Comparison of ENCODE assay signal across 9 cellular contexts in the genomic region with DNA sequence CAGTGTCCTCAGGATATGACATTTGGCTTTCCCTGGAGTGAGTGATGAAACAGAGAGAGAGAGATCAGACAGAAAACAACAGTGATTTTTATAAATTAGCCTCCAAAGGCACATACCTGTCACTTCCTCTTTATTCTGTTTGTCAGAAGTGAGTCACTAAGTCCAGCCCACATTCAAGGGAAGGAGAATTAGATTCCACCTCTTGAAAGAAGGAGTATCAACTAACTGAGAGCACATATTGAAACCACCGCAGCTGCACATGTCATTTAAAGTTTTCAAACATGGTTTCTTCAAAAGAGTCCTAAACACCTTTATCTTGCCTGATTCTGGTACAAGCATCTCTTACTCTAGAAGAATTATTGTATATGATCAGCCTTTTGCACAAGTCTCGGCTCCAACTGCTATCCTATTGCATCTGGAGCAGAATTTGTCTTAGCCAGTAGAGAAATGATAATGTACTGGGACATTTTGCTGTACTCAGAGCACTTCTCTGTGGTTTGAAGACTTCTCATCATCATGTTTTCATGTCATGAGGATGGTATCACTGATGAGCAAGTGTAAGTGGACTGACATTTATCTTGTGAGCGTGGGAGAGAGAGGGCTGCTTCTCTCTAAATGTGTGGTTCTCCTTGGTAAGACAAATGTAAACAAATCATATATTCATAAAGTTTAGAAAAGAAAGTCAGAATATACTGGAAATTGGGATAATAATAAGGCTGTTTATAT.
A peak's percentile ranks its signal among the peaks of the same experiment; 100 is the strongest.
DNase-seq lines count a peak whose midpoint lies in the region; ATAC-seq and TF ChIP-seq lines count a peak whose summit lies in the region.
"Had no signal": no experiment of that assay in that cellular context is flagged by ENCODE, and none has a peak within 500 bp of the region (broad histone marks: within the 10 kb centered on the region; RNA-seq: fewer than 3 reads in every experiment).

No MANE protein-coding gene starts in this region.

- no peaks in the 10 kb centered on the region for H3K27me3 ChIP-seq in KMS-11 (ENCODE audit: insufficient read depth, low read depth)
- H3K27me3 ChIP-seq: neutrophil had no signal

- peak overlapping the region; percentile 29; the same call in 1 of the 2 replicates for H3K4me2 ChIP-seq in KMS-11

- no peaks in the 10 kb centered on the region for H3K36me3 ChIP-seq in KMS-11 (ENCODE audit: insufficient read depth)
- H3K36me3 ChIP-seq: neutrophil had no signal

- no peaks in the 10 kb centered on the region for H4K20me1 ChIP-seq in KMS-11 (ENCODE audit: insufficient read depth)

- peak overlapping the region; percentile 45 for H3K27ac ChIP-seq in KMS-11
- H3K27ac ChIP-seq: neutrophil had no signal

- peaks cover 40% of the 10 kb centered on the region for H3K4me1 ChIP-seq in KMS-11 (ENCODE audit: low read depth, poor library complexity, severe bottlenecking)

- ATAC-seq in GM18858 (IDR thresholded peaks at IDR 0.05; ENCODE audit: unreplicated experiment) (peak; percentile 35), GM21576 (IDR thresholded peaks at IDR 0.05; ENCODE audit: unreplicated experiment) (peak; percentile 48), left cardiac atrium (no peak)

- no peak for TF ChIP-seq CTCF in KMS-11 (conservative IDR thresholded peaks at IDR 0.05; ENCODE audit: low read depth, low read length)
- TF ChIP-seq CTCF in epithelial cell of esophagus (IDR thresholded peaks at IDR 0.05; ENCODE audit: insufficient read depth, low read depth, low read length, missing control alignments): no peak

- intact Hi-C loops in left cardiac atrium (cut with DNase I): no loop called here

- H2AFZ ChIP-seq in KMS-11 (ENCODE audit: low read depth): peak overlapping the region; percentile 49

- H3K79me2 ChIP-seq in KMS-11 (ENCODE audit: insufficient read depth, low read depth): no peaks in the 10 kb centered on the region

- H3K4me3 ChIP-seq in KMS-11 (IDR thresholded peaks at IDR 0.05; ENCODE audit: insufficient read depth, low read depth, low read length) (no peak overlapping the region), epithelial cell of esophagus (ENCODE audit: low read length) (no peak overlapping the region)

- H3K9ac ChIP-seq in KMS-11: no peak overlapping the region

- DNase-seq in epithelial cell of esophagus (ENCODE audit: low read depth) (peak; percentile 67), left cardiac atrium (no peak), NCI-H1694 treated with DMSO at 0.1 percent for 48 hours (lab: John Stamatoyannopoulos, UW) (no peak), NCI-H1105 (lab: John Stamatoyannopoulos, UW) (no peak)
- no peak for DNase-seq in stimulated activated naive CD4-positive, alpha-beta T cell treated with Interleukin-2 at 50 U/mL for 16 hours (lab: John Stamatoyannopoulos, UW)

Comparison
In these comparisons a context has a peak if more than half of its experiments do, and no peak if none do; other contexts are left out.
1. ATAC-seq: peak in GM18858 (single experiment) and GM21576 (single experiment); none in left cardiac atrium (0 of 2).